11 cellular contexts compared by ENCODE assay signal in genomic region chr22:24937114-24937513, GRCh38. TPM values are rescaled to one million over a fixed set of nuclear protein-coding genes. Genes with fewer than 3 reads are reported as not detected.
DNase-seq lines count a peak whose midpoint lies in the region; ATAC-seq and TF ChIP-seq lines count a peak whose summit lies in the region.
"Had no signal": no experiment of that assay in that cellular context is flagged by ENCODE, and none has a peak within 500 bp of the region (broad histone marks: within the 10 kb centered on the region; RNA-seq: fewer than 3 reads in every experiment).

No MANE protein-coding gene starts in this region.

- POLR2A ChIA-PET in Panc1 (lab: Charles Lee), result interaction anchor here (1.2 kb wide), 1 partner anchor 55 kb away, joined by 5 read pairs; no protein-coding TSS in a partner anchor

- no peaks in the 10 kb centered on the region for H3K9me3 ChIP-seq in Panc1 (ENCODE audit: control insufficient read depth, insufficient read depth, low read depth, low read length)
- no peaks in the 10 kb centered on the region for H3K9me3 ChIP-seq in fibroblast of lung (ENCODE audit: control insufficient read depth, insufficient read depth, low read depth, low read length)

- H4K20me1 ChIP-seq in fibroblast of lung (ENCODE audit: control insufficient read depth, extremely low read depth, insufficient read depth, low read length), result no peaks in the 10 kb centered on the region

- no peak overlapping the region for H3K27ac ChIP-seq in Panc1 (ENCODE audit: low read length)
- no peak overlapping the region for H3K27ac ChIP-seq in fibroblast of lung (ENCODE audit: insufficient read depth, low read length)

- H3K4me3 ChIP-seq in GM12865 (ENCODE audit: low read depth, low read length) (no peak overlapping the region), Panc1 (ENCODE audit: low read depth in 2 of 2, low read length in 2 of 2) (no peak overlapping the region), fibroblast of lung (replicated peaks in 1 of 4; ENCODE audit: control extremely low read depth in 1 of 4, insufficient read depth in 1 of 4, low read depth in 3 of 4, low read length in 4 of 4) (no peak overlapping the region)

- TF ChIP-seq CTCF in GM12865 (IDR thresholded peaks at IDR 0.05; ENCODE audit: insufficient read depth, low read depth, low read length, missing control alignments), result no peak
- TF ChIP-seq CTCF in Panc1 (IDR thresholded peaks at IDR 0.05), result peak; percentile 66
- peak; percentile 16 to 45 for TF ChIP-seq CTCF in fibroblast of lung (conservative IDR thresholded peaks at IDR 0.05 in 1 of 2, IDR thresholded peaks at IDR 0.05 in 1 of 2; ENCODE audit: low read depth in 1 of 2, low read length in 2 of 2)

- ATAC-seq in Panc1, result peak; percentile 70
- ATAC-seq: effector memory CD8-positive, alpha-beta T cell; natural killer cell had no signal

- H3K4me1 ChIP-seq in Panc1 (ENCODE audit: control insufficient read depth, insufficient read depth, low read length), result peaks cover 6% of the 10 kb centered on the region; the same call in 1 of the 2 replicates
- H3K4me1 ChIP-seq in fibroblast of lung (ENCODE audit: control insufficient read depth, extremely low read depth, insufficient read depth, low read length), result no peaks in the 10 kb centered on the region

- in situ Hi-C loops in Panc1 (cut with HindIII; ENCODE audit: low pct_unique_long_range_greater_than_20kb, low sequenced_read_pairs), result no loop called here

- H3K4me2 ChIP-seq in fibroblast of lung (ENCODE audit: extremely low read depth, insufficient read depth, low read length), result no peak overlapping the region

- H2AFZ ChIP-seq in fibroblast of lung (ENCODE audit: low read length), result no peak overlapping the region

- CTCF ChIA-PET in Panc1 (lab: Charles Lee), result interaction anchor here (0.6 kb wide), 1 partner anchor 148 kb away, joined by 4 read pairs; no protein-coding TSS in a partner anchor

- no peak overlapping the region for H3K9ac ChIP-seq in fibroblast of lung (ENCODE audit: insufficient read depth, low read length)

- H3K36me3 ChIP-seq in Panc1 (ENCODE audit: control insufficient read depth, insufficient read depth, low read length), result no peaks in the 10 kb centered on the region
- no peaks in the 10 kb centered on the region for H3K36me3 ChIP-seq in fibroblast of lung (ENCODE audit: control insufficient read depth, insufficient read depth, low read length)

- no peaks in the 10 kb centered on the region for H3K79me2 ChIP-seq in fibroblast of lung (ENCODE audit: control insufficient read depth, insufficient read depth, low read length)

- BruUV-seq in Panc1 (replicated peaks; lab: Mats Ljungman, UMichigan), result no TSS peak

- DNase-seq in AG08395 (ENCODE audit: low spot score) (peak; percentile 31), GM12865 (ENCODE audit: low read depth) (peak; percentile 17), Panc1 (ENCODE audit: low read depth, low spot score) (no peak), fibroblast of lung (ENCODE audit: low read depth in 2 of 2) (peak in 1 of 2 donors; percentile 7), cortex of kidney (lab: John Stamatoyannopoulos, UW) (no peak), NCI-H226 (no peak), NCI-H187 treated with DMSO at 0.1 percent for 48 hours (lab: John Stamatoyannopoulos, UW) (no peak), NCI-H1694 (lab: John Stamatoyannopoulos, UW) (no peak)
- DNase-seq: effector memory CD8-positive, alpha-beta T cell; natural killer cell; T1000 had no signal

- H3K27me3 ChIP-seq in Panc1 (ENCODE audit: control insufficient read depth, insufficient read depth, low read length), result no peaks in the 10 kb centered on the region
- H3K27me3 ChIP-seq in fibroblast of lung (ENCODE audit: control insufficient read depth, insufficient read depth, low read length), result no peaks in the 10 kb centered on the region

- intact Hi-C loops in Panc1 (cut with micrococcal nuclease; ENCODE audit: unreplicated experiment), result loop anchor here (5.0 kb wide), 1 partner anchor 110 kb away; no protein-coding TSS in a partner anchor

RNA-seq across cellular contexts. Expression of gene LHFPL7, which starts 9.4 kb away (rescaled TPM):
- total RNA-seq in Panc1 (2021; ENCODE audit: unreplicated experiment) (not detected), fibroblast of lung (not detected in 2 replicates)
- not detected for polyA plus RNA-seq in Panc1 (2012; ENCODE audit: insufficient read length)
- not detected in 2 replicates for polyA plus RNA-seq in fibroblast of lung
- polyA plus RNA-seq in fibroblast of lung (2012), result not detected in 2 replicates
- not detected in 2 replicates for polyA minus RNA-seq in fibroblast of lung (ENCODE audit: low replicate concordance)
- total RNA-seq: natural killer cell had no signal

RNA-seq across cellular contexts. Expression of gene KIAA1671, which starts 15.4 kb away (rescaled TPM):
- total RNA-seq in Panc1 (2021; ENCODE audit: unreplicated experiment) (48.1 TPM), fibroblast of lung (0.77 and 1.3 TPM in 2 replicates)
- polyA plus RNA-seq in Panc1 (2012; ENCODE audit: insufficient read length), result 21.9 TPM
- 0.34 and 0.69 TPM in 2 replicates for polyA plus RNA-seq in fibroblast of lung
- polyA plus RNA-seq in fibroblast of lung (2012), result 0.40 and 0.60 TPM in 2 replicates
- 0.74 and 1.1 TPM in 2 replicates for polyA minus RNA-seq in fibroblast of lung (ENCODE audit: low replicate concordance)

Comparison
In these comparisons a context has a peak if more than half of its experiments do, and no peak if none do; other contexts are left out.
1. DNase-seq: peak in AG08395 (single experiment) and GM12865 (single experiment); none in Panc1 (single experiment), cortex of kidney (single experiment), NCI-H226 (single experiment), NCI-H187 treated with DMSO at 0.1 percent for 48 hours (single experiment) and NCI-H1694 (single experiment).
2. RNA of gene KIAA1671, which starts 15.4 kb away (total RNA-seq): 48.1 TPM in Panc1 (single experiment); 0.77 to 1.3 TPM in fibroblast of lung; every median in the first group is over 10 times any median in the second.